8 cellular contexts compared by ENCODE assay signal in genomic region chr14:77707355-77707723, GRCh38. TPM values are rescaled to one million over a fixed set of nuclear protein-coding genes. Genes with fewer than 3 reads are reported as not detected.
A peak's percentile ranks its signal among the peaks of the same experiment; 100 is the strongest.
DNase-seq lines count a peak whose midpoint lies in the region; ATAC-seq, FAIRE-seq and TF ChIP-seq lines count a peak whose summit lies in the region.

No MANE protein-coding gene starts in this region.

- peak overlapping the region; percentile 55 for H2AFZ ChIP-seq in OCI-LY3 (ENCODE audit: low read depth, low read length)

- peaks cover 23% of the 10 kb centered on the region for H3K36me3 ChIP-seq in OCI-LY3 (replicated peaks; ENCODE audit: low read depth, low read length)

- H3K27ac ChIP-seq in OCI-LY3 (ENCODE audit: low read length) = peak overlapping the region; percentile 32; the same call in 1 of the 2 replicates

- H3K79me2 ChIP-seq in OCI-LY3 (ENCODE audit: low read length) = peaks cover 75% of the 10 kb centered on the region

- H3K27me3 ChIP-seq in OCI-LY3 (ENCODE audit: low read depth, low read length) = no peaks in the 10 kb centered on the region

- H3K4me1 ChIP-seq in OCI-LY3 (ENCODE audit: low read length) = peaks cover 26% of the 10 kb centered on the region

- H4K20me1 ChIP-seq in OCI-LY3 (ENCODE audit: insufficient read depth, low read length) = peaks cover 18% of the 10 kb centered on the region; the same call in 1 of the 2 replicates

- peak overlapping the region; percentile 91 for H3K4me3 ChIP-seq in OCI-LY3 (ENCODE audit: low read length)

- H3K9ac ChIP-seq in OCI-LY3 (ENCODE audit: low read length) = peak overlapping the region; percentile 89

- TF ChIP-seq CTCF in OCI-LY3 (IDR thresholded peaks at IDR 0.05; ENCODE audit: low read depth, low read length) = peak; percentile 42

- H3K4me1 Mint-ChIP-seq in stimulated activated naive CD8-positive, alpha-beta T cell treated with anti-CD3 and anti-CD28 coated beads, Interleukin-15, amount 100 ng/mL, for 72 hours = peaks cover 38% of the 10 kb centered on the region

- intact Hi-C loops in left colon (cut with DNase I, micrococcal nuclease) = no loop called here

- H3K9me3 Mint-ChIP-seq in stimulated activated naive CD8-positive, alpha-beta T cell treated with anti-CD3 and anti-CD28 coated beads, Interleukin-15, amount 100 ng/mL, for 72 hours = no peaks in the 10 kb centered on the region

- H3K27ac Mint-ChIP-seq in stimulated activated naive CD8-positive, alpha-beta T cell treated with anti-CD3 and anti-CD28 coated beads, Interleukin-15, amount 100 ng/mL, for 72 hours = peak overlapping the region; percentile 89 to 98

- DNase-seq in DMS79 treated with DMSO at 0.1 percent for 48 hours (lab: John Stamatoyannopoulos, UW) (peak; percentile 80), GM19239 (ENCODE audit: insufficient read length, low spot score) (no peak), cerebellum (ENCODE audit: low spot score) (peak; percentile 30), left colon (peak in 1 of 2 donors; percentile 36), GOT3 (lab: John Stamatoyannopoulos, UW) (no peak)
- no peak for DNase-seq in stimulated activated naive CD8-positive, alpha-beta T cell treated with anti-CD3 and anti-CD28 coated beads, Interleukin-15, amount 100 ng/mL, for 72 hours

- peak overlapping the region; percentile 85 to 89 for H3K4me3 Mint-ChIP-seq in stimulated activated naive CD8-positive, alpha-beta T cell treated with anti-CD3 and anti-CD28 coated beads, Interleukin-15, amount 100 ng/mL, for 72 hours

- FAIRE-seq in GM19239 (lab: Jason Lieb, UNC) = peak; percentile 69

- ATAC-seq in HG03280 (IDR thresholded peaks at IDR 0.05; ENCODE audit: unreplicated experiment) (peak; percentile 31), left colon (peak; percentile 74)
- ATAC-seq in stimulated activated naive CD8-positive, alpha-beta T cell treated with anti-CD3 and anti-CD28 coated beads, Interleukin-15, amount 100 ng/mL, for 72 hours = peak; percentile 44

- no peaks in the 10 kb centered on the region for H3K27me3 Mint-ChIP-seq in stimulated activated naive CD8-positive, alpha-beta T cell treated with anti-CD3 and anti-CD28 coated beads, Interleukin-15, amount 100 ng/mL, for 72 hours

- H3K4me2 ChIP-seq in OCI-LY3 (ENCODE audit: low read length) = peak overlapping the region; percentile 89

- H3K9me3 ChIP-seq in OCI-LY3 (ENCODE audit: insufficient read depth, low read length) = no peaks in the 10 kb centered on the region

RNA-seq across cellular contexts. Expression of gene ALKBH1, which starts 0.5 kb away (rescaled TPM):
- total RNA-seq in cerebellum (12.3 TPM), left colon (10 to 100 TPM; 11.4 to 14.4 TPM)

RNA-seq across cellular contexts. Expression of gene SLIRP, which starts 0.6 kb away (rescaled TPM):
- total RNA-seq in cerebellum = 55.0 TPM
- 100 to 1,000 TPM in 1 of 2 donors, 10 to 100 TPM in 1; 84.5 to 124 TPM for total RNA-seq in left colon

RNA-seq across cellular contexts. Expression of gene SNW1, which starts 53.6 kb away (rescaled TPM):
- total RNA-seq in cerebellum = 38.0 TPM
- 10 to 100 TPM; 60.6 to 67.1 TPM for total RNA-seq in left colon

Comparison
In these comparisons a context has a peak if more than half of its experiments do, and no peak if none do; other contexts are left out.
1. DNase-seq: peak in DMS79 treated with DMSO at 0.1 percent for 48 hours (single experiment) and cerebellum (single experiment); none in GM19239 (single experiment), stimulated activated naive CD8-positive, alpha-beta T cell treated with anti-CD3 and anti-CD28 coated beads, Interleukin-15, amount 100 ng/mL, for 72 hours (0 of 2) and GOT3 (single experiment).
2. Peak in every context shown above with its lines, with median percentiles within 50 percentile points of each other: ATAC-seq.